ENCODE assay signal across 18 cellular contexts in the genomic region with DNA sequence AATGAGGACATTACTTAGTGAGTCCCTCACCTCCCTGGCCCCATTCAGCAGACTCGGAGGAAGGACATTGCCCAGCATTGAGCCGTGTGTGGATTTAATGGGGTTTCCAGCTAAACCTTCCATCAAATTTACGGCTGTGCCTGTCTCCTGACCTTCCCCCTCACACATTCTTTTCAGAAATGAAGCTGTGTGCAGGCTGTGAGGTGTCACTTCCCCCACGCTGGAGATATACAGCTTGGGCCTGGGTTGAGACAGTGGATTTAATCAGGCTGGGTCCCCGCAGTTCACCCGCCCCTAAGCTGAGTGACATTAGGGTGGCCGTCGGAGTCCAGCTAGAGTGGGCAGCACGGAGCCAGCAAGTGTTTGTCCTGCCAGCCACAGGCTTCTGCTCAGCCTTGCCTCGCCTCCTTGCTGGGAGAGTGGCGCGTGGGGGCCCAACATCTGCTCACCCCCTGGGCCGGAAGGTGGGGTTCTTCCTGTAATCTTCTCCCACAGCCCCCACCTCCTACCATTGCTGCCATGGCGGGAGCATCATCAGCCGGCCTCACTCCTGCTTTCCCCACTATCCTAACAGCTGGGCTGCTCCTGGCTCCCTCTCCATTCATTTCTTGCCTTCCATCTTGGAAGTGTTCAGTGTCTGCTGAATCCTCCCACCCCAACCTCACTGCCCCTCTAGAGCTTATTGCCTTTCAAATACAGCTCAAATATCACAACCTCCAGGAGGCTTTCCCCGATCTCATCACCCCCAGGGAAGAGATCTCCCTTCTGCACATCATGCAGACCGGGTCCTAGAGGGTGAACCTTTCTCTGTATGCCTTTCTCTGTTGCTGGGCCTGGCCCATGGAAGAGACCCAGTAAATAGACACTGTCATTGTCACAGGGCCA.
DNase-seq lines count a peak whose midpoint lies in the region; ATAC-seq and TF ChIP-seq lines count a peak whose summit lies in the region.
"Had no signal": no experiment of that assay in that cellular context is flagged by ENCODE, and none has a peak within 500 bp of the region (broad histone marks: within the 10 kb centered on the region; RNA-seq: fewer than 3 reads in every experiment).

No MANE protein-coding gene starts in this region.

- H3K4me3 Mint-ChIP-seq in glutamatergic neuron (ENCODE audit: unreplicated experiment) = no peak overlapping the region

- peak overlapping the region; percentile 12 for H3K27ac Mint-ChIP-seq in glutamatergic neuron (ENCODE audit: unreplicated experiment)

- H3K27ac ChIP-seq in heart right ventricle (no peak overlapping the region), osteoblast (ENCODE audit: low read depth, low read length) (no peak overlapping the region), prostate gland (no peak overlapping the region)
- H3K27ac ChIP-seq: 22Rv1 had no signal

- H3K4me3 ChIP-seq in heart right ventricle (no peak overlapping the region), osteoblast (ENCODE audit: insufficient read depth, low read length) (no peak overlapping the region), prostate gland (no peak overlapping the region)
- H3K4me3 ChIP-seq: HAP-1 had no signal

- CTCF ChIA-PET in GM10248 (lab: Yijun Ruan, JAX) = no interaction called here

- no peaks in the 10 kb centered on the region for H3K27me3 ChIP-seq in heart right ventricle
- H3K27me3 ChIP-seq in osteoblast (ENCODE audit: insufficient read depth, low read length) = no peaks in the 10 kb centered on the region
- no peaks in the 10 kb centered on the region for H3K27me3 ChIP-seq in prostate gland (replicated peaks; ENCODE audit: insufficient read depth)
- H3K27me3 ChIP-seq: BE2C had no signal

- H3K9me3 ChIP-seq in heart right ventricle (no peaks in the 10 kb centered on the region), osteoblast (ENCODE audit: low read depth, low read length) (no peaks in the 10 kb centered on the region), prostate gland (no peaks in the 10 kb centered on the region)
- H3K9me3 ChIP-seq: BE2C, HAP-1 had no signal

- no peaks in the 10 kb centered on the region for H3K36me3 Mint-ChIP-seq in glutamatergic neuron (ENCODE audit: unreplicated experiment)
- H3K36me3 Mint-ChIP-seq: CD8-positive, alpha-beta memory T cell had no signal

- WGBS in heart right ventricle, 2 donors = 90 to 93% methylated on average over 17 of the region's 17 CpGs
- WGBS in prostate gland = 88% methylated on average over 17 of the region's 17 CpGs

- H3K36me3 ChIP-seq in heart right ventricle = no peaks in the 10 kb centered on the region
- no peaks in the 10 kb centered on the region for H3K36me3 ChIP-seq in osteoblast (ENCODE audit: insufficient read depth, low read length)
- H3K36me3 ChIP-seq in prostate gland = no peaks in the 10 kb centered on the region
- H3K36me3 ChIP-seq: BE2C, HAP-1 had no signal

- POLR2A ChIA-PET in GM10248 (lab: Yijun Ruan, JAX) = no interaction called here

- peaks cover 1% of the 10 kb centered on the region for H3K27me3 Mint-ChIP-seq in glutamatergic neuron (ENCODE audit: unreplicated experiment)

- H3K4me2 ChIP-seq in osteoblast (ENCODE audit: insufficient read depth, low read length) = no peak overlapping the region

- intact Hi-C loops in Right ventricle myocardium inferior (cut with DNase I) = no loop called here
- intact Hi-C loops in heart right ventricle (cut with DNase I) = loop anchor here in 1 of 10 donors (5.0 kb wide), 1 partner anchor 68 kb away; no protein-coding TSS in a partner anchor
- intact Hi-C loops in prostate gland (cut with DNase I) = no loop called here

- H3K9me3 Mint-ChIP-seq in glutamatergic neuron (ENCODE audit: unreplicated experiment) = peaks cover 8% of the 10 kb centered on the region
- H3K9me3 Mint-ChIP-seq: CD8-positive, alpha-beta memory T cell had no signal

- TF ChIP-seq CTCF in heart right ventricle (IDR thresholded peaks at IDR 0.05) = no peak
- TF ChIP-seq CTCF in glutamatergic neuron (IDR thresholded peaks at IDR 0.05; ENCODE audit: partially characterized antibody, unreplicated experiment) = no peak
- no peak for TF ChIP-seq CTCF in osteoblast (IDR thresholded peaks at IDR 0.05; ENCODE audit: extremely low read depth, low read depth, low read length)
- no peak for TF ChIP-seq CTCF in prostate gland (IDR thresholded peaks at IDR 0.05)
- no peak for TF ChIP-seq CTCF in GM10248 (IDR thresholded peaks at IDR 0.05; ENCODE audit: control extremely low read depth, extremely low read depth, low read depth, missing control alignments)

- H2AFZ ChIP-seq in osteoblast (ENCODE audit: low read length) = no peak overlapping the region

- no peak for TF ChIP-seq POLR2A in prostate gland (IDR thresholded peaks at IDR 0.05)

- peaks cover 53% of the 10 kb centered on the region for H4K20me1 ChIP-seq in osteoblast (ENCODE audit: insufficient read depth, low read length)

- peak; percentile 57 for DNase-seq in Right ventricle myocardium inferior (ENCODE audit: missing footprints)
- no peak for DNase-seq in heart right ventricle
- DNase-seq in glutamatergic neuron = no peak
- DNase-seq in osteoblast (ENCODE audit: insufficient read length, low spot score, missing footprints) = peak; percentile 49
- DNase-seq in Kasumi-1 (lab: John Stamatoyannopoulos, UW) = no peak
- DNase-seq in prostate gland (ENCODE audit: low spot score) = no peak
- no peak for DNase-seq in GM10248 (ENCODE audit: extremely low spot score)
- DNase-seq: BE2C, DMS79, KG1, NCI-H1048, NCI-H1436 treated with DMSO at 0.1 percent for 48 hours, NCI-H69, SIG-M5 had no signal

- ATAC-seq in Right ventricle myocardium inferior (no peak), heart right ventricle (no peak)
- ATAC-seq in activated CD4-positive, CD25-positive, alpha-beta regulatory T cell treated with anti-CD3 and anti-CD28 coated beads, Interleukin-2, amount 50 U/mL, for 24 hours = no peak

- H3K79me2 ChIP-seq in osteoblast (ENCODE audit: insufficient read depth, low read length) = peaks cover 86% of the 10 kb centered on the region

- H3K4me1 Mint-ChIP-seq in glutamatergic neuron (ENCODE audit: low read depth, unreplicated experiment) = peaks cover 37% of the 10 kb centered on the region
- H3K4me1 Mint-ChIP-seq: CD8-positive, alpha-beta memory T cell had no signal

- H3K4me1 ChIP-seq in heart right ventricle = peaks cover 0 to 8% (median 0%) of the 10 kb centered on the region in 9 donors
- H3K4me1 ChIP-seq in osteoblast (ENCODE audit: insufficient read depth, low read length) = peaks cover 14% of the 10 kb centered on the region
- peaks cover 3% of the 10 kb centered on the region for H3K4me1 ChIP-seq in prostate gland (replicated peaks)
- H3K4me1 ChIP-seq: BE2C had no signal

Comparison
In these comparisons a context has a peak if more than half of its experiments do, and no peak if none do; other contexts are left out.
1. DNase-seq: peak in Right ventricle myocardium inferior (single experiment) and osteoblast (single experiment); none in heart right ventricle (0 of 2), glutamatergic neuron (single experiment), Kasumi-1 (0 of 2), prostate gland (single experiment) and GM10248 (single experiment).